ENCODE assay signal across 9 cellular contexts in the genomic region with DNA sequence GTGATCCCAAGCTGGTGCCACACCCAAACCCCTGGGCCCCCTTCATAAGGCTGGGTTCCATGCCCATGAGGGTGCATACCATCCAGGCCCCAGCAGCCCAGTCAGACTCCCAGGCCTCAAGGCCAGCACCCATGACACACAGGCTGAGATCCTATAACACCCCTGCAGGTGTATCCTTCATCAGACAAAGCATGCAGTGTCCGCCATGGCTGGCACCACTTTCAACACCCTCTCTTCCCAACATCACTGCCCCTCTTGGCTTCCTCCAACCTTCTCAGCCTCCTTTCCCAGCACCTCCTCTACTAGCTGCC. TPM values are rescaled to one million over a fixed set of nuclear protein-coding genes. Genes with fewer than 3 reads are reported as not detected.
DNase-seq lines count a peak whose midpoint lies in the region; ATAC-seq and TF ChIP-seq lines count a peak whose summit lies in the region.
"Had no signal": no experiment of that assay in that cellular context is flagged by ENCODE, and none has a peak within 500 bp of the region (broad histone marks: within the 10 kb centered on the region; RNA-seq: fewer than 3 reads in every experiment).

No MANE protein-coding gene starts in this region.

- no peak for TF ChIP-seq CTCF in DND-41 (IDR thresholded peaks at IDR 0.05; ENCODE audit: borderline replicate concordance, extremely low read depth, low read length, poor library complexity, severe bottlenecking)
- TF ChIP-seq CTCF in RWPE2 (IDR thresholded peaks at IDR 0.05; ENCODE audit: poor library complexity, severe bottlenecking), result no peak
- no peak for TF ChIP-seq CTCF in uterus (IDR thresholded peaks at IDR 0.05)

- H3K9ac ChIP-seq in DND-41 (ENCODE audit: low read depth, low read length) (no peak overlapping the region; the same call in 1 of the 2 replicates), stomach smooth muscle (ENCODE audit: low read length in 2 of 2) (no peak overlapping the region)

- H3K79me2 ChIP-seq in DND-41 (ENCODE audit: insufficient read depth, low read length), result peaks cover 28% of the 10 kb centered on the region

- no peaks in the 10 kb centered on the region for H3K27me3 ChIP-seq in DND-41 (ENCODE audit: insufficient read depth, low read length, poor library complexity)
- H3K27me3 ChIP-seq in RWPE2 (ENCODE audit: insufficient read depth, poor library complexity, severe bottlenecking), result no peaks in the 10 kb centered on the region
- no peaks in the 10 kb centered on the region for H3K27me3 ChIP-seq in muscle layer of duodenum (ENCODE audit: low read depth, low read length)
- no peaks in the 10 kb centered on the region for H3K27me3 ChIP-seq in stomach smooth muscle (ENCODE audit: control insufficient read depth in 1 of 2, insufficient read depth in 2 of 2, low read length in 2 of 2)
- H3K27me3 ChIP-seq in uterus, result no peaks in the 10 kb centered on the region

- H3K4me3 ChIP-seq in DND-41 (ENCODE audit: low read depth in 1 of 2, low read length in 2 of 2) (no peak overlapping the region), RWPE2 (ENCODE audit: severe bottlenecking) (no peak overlapping the region), muscle layer of duodenum (ENCODE audit: low read depth in 1 of 2, low read length in 2 of 2) (no peak overlapping the region), stomach smooth muscle (ENCODE audit: low read length in 2 of 2) (no peak overlapping the region), uterus (no peak overlapping the region)

- H3K4me1 ChIP-seq in DND-41 (ENCODE audit: insufficient read depth, low read length) (peaks cover 35% of the 10 kb centered on the region), RWPE2 (ENCODE audit: insufficient read depth, poor library complexity, severe bottlenecking) (peaks cover 41% of the 10 kb centered on the region), muscle layer of duodenum (ENCODE audit: control insufficient read depth in 1 of 2, insufficient read depth in 2 of 2, low read length in 2 of 2) (peaks cover 7 to 35% of the 10 kb centered on the region in 2 donors), stomach smooth muscle (ENCODE audit: control insufficient read depth, insufficient read depth, low read length) (peaks cover 62% of the 10 kb centered on the region), uterus (peaks cover 0 to 7% of the 10 kb centered on the region in 2 donors)

- intact Hi-C loops in uterus (cut with DNase I; ENCODE audit: low total_unique reads), result loop anchor here (5.0 kb wide), 1 partner anchor 39 kb away; no protein-coding TSS in a partner anchor

- peak overlapping the region; percentile 5 for H3K4me2 ChIP-seq in DND-41 (ENCODE audit: insufficient read depth, low read length)

- H2AFZ ChIP-seq in DND-41 (ENCODE audit: low read depth, low read length), result peak overlapping the region; percentile 50; the same call in 1 of the 2 replicates

- H3K9me3 ChIP-seq in DND-41 (ENCODE audit: insufficient read depth, low read length, severe bottlenecking) (no peaks in the 10 kb centered on the region), RWPE2 (ENCODE audit: severe bottlenecking) (no peaks in the 10 kb centered on the region), muscle layer of duodenum (ENCODE audit: control insufficient read depth in 1 of 2, low read length in 2 of 2) (no peaks in the 10 kb centered on the region), stomach smooth muscle (ENCODE audit: control insufficient read depth in 2 of 2, low read length in 2 of 2) (no peaks in the 10 kb centered on the region), uterus (no peaks in the 10 kb centered on the region)

- DNase-seq in DND-41 (no peak), RWPE2 (ENCODE audit: low spot score) (peak; percentile 14), uterus (no peak), anterior cingulate cortex (lab: John Stamatoyannopoulos, UW) (no peak)
- DNase-seq: activated gamma-delta T cell had no signal

- peaks cover 6% of the 10 kb centered on the region; the same call in 1 of the 2 replicates for H4K20me1 ChIP-seq in DND-41 (ENCODE audit: insufficient read depth, low read length)

- H3K36me3 ChIP-seq in DND-41 (ENCODE audit: insufficient read depth, low read length), result peaks cover 30% of the 10 kb centered on the region
- peaks cover 32% of the 10 kb centered on the region for H3K36me3 ChIP-seq in RWPE2 (ENCODE audit: low read depth)
- peaks cover 9 to 13% of the 10 kb centered on the region in 2 donors for H3K36me3 ChIP-seq in muscle layer of duodenum (ENCODE audit: control insufficient read depth in 1 of 2, insufficient read depth in 2 of 2, low read length in 2 of 2)
- peaks cover 12 to 15% of the 10 kb centered on the region in 2 donors for H3K36me3 ChIP-seq in stomach smooth muscle (ENCODE audit: control insufficient read depth in 2 of 2, insufficient read depth in 2 of 2, low read length in 2 of 2)
- no peaks in the 10 kb centered on the region for H3K36me3 ChIP-seq in uterus

- ATAC-seq in DND-41 (ENCODE audit: insufficient read depth, low read depth), result no peak
- no peak for ATAC-seq in RWPE2 (ENCODE audit: low read depth)
- ATAC-seq in GM21515 (IDR thresholded peaks at IDR 0.05; ENCODE audit: unreplicated experiment), result no peak
- ATAC-seq in HG02981 (IDR thresholded peaks at IDR 0.05; ENCODE audit: unreplicated experiment), result no peak

- TF ChIP-seq POLR2A in uterus (IDR thresholded peaks at IDR 0.05), result no peak

- peak overlapping the region; percentile 19 for H3K27ac ChIP-seq in DND-41 (ENCODE audit: low read length)
- H3K27ac ChIP-seq in RWPE2 (ENCODE audit: poor library complexity, severe bottlenecking), result peak overlapping the region; percentile 92
- H3K27ac ChIP-seq in muscle layer of duodenum (ENCODE audit: low read length), result peak overlapping the region; percentile 5
- H3K27ac ChIP-seq in stomach smooth muscle (ENCODE audit: low read length), result peak overlapping the region; percentile 31
- no peak overlapping the region for H3K27ac ChIP-seq in uterus

RNA-seq across cellular contexts. Expression of a gene that starts 3.5 kb away (rescaled TPM):
- total RNA-seq in uterus, result 10 to 100 TPM in 2 of 4 donors, 1 to 10 TPM in 2; 2.6 to 11.1 (median 7.8) TPM

RNA-seq across cellular contexts. Expression of a gene that starts 3.6 kb away (rescaled TPM):
- total RNA-seq in uterus, result 100 to 1,000 TPM in 3 of 4 donors, 10 to 100 TPM in 1; 94.8 to 195 (median 141) TPM

RNA-seq across cellular contexts. Expression of a gene that starts 6.5 kb away (rescaled TPM):
- 100 to 1,000 TPM in 1 of 4 donors, 10 to 100 TPM in 3; 23.5 to 133 (median 60.9) TPM for total RNA-seq in uterus

RNA-seq across cellular contexts. Expression of a gene that starts 10.1 kb away (rescaled TPM):
- total RNA-seq in uterus, result 10 to 100 TPM in 1 of 4 donors, 1 to 10 TPM in 3; 5.3 to 11.5 (median 7.5) TPM

Comparison
In these comparisons a context has a peak if more than half of its experiments do, and no peak if none do; other contexts are left out.
1. H3K27ac ChIP-seq: peak in DND-41 (single experiment), RWPE2 (single experiment), muscle layer of duodenum (single experiment) and stomach smooth muscle (single experiment); none in uterus (0 of 2).